14 cellular contexts compared by ENCODE assay signal in the genomic region with DNA sequence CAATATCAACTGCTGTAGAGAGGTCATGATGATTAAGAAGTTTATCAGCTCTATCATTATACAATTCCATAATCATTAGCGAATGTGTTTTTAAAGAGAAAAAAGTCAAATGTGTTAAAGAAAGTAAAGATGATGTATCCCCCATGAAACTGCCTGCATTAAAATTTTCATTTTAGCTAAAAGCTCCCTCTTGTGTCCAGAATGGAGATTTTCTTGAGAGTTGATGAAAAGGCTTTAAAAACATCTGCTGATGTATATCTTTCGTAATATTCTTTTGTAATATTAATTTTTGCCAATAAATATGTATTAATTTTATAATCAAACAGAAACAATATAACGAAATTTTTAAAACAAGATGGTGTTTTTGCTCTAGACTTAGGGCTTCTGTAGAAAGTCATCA. TPM values are rescaled to one million over a fixed set of nuclear protein-coding genes. Genes with fewer than 3 reads are reported as not detected.
DNase-seq lines count a peak whose midpoint lies in the region; ATAC-seq, FAIRE-seq and TF ChIP-seq lines count a peak whose summit lies in the region.
"Had no signal": no experiment of that assay in that cellular context is flagged by ENCODE, and none has a peak within 500 bp of the region (broad histone marks: within the 10 kb centered on the region; RNA-seq: fewer than 3 reads in every experiment).

No MANE protein-coding gene starts in this region.

- no peak overlapping the region for H3K4me3 ChIP-seq in tibial nerve
- H3K4me3 ChIP-seq: SJCRH30 had no signal

- no peak for ATAC-seq in GM18907 (IDR thresholded peaks at IDR 0.05; ENCODE audit: unreplicated experiment)

- H3K27ac Mint-ChIP-seq in glutamatergic neuron (ENCODE audit: unreplicated experiment) = no peak overlapping the region
- H3K27ac Mint-ChIP-seq: naive B cell had no signal

- H3K4me1 ChIP-seq in tibial nerve = peaks cover 0 to 3% (median 0%) of the 10 kb centered on the region in 4 donors
- H3K4me1 ChIP-seq: SJCRH30 had no signal

- H3K9me3 ChIP-seq in tibial nerve = no peaks in the 10 kb centered on the region
- H3K9me3 ChIP-seq: SJCRH30 had no signal

- H3K36me3 ChIP-seq in tibial nerve = no peaks in the 10 kb centered on the region
- H3K36me3 ChIP-seq: SJCRH30 had no signal

- TF ChIP-seq EP300 in tibial nerve (IDR thresholded peaks at IDR 0.05) = no peak

- H3K4me1 Mint-ChIP-seq in glutamatergic neuron (ENCODE audit: low read depth, unreplicated experiment) = no peaks in the 10 kb centered on the region

- no peak overlapping the region for H3K4me3 Mint-ChIP-seq in glutamatergic neuron (ENCODE audit: unreplicated experiment)

- DNase-seq in GM19239 (ENCODE audit: insufficient read length, low spot score) (no peak), RKO (ENCODE audit: low spot score) (peak; percentile 5), glutamatergic neuron (no peak), GM19240 (ENCODE audit: insufficient read length, low spot score) (no peak), tibial nerve (ENCODE audit: low spot score in 2 of 2) (no peak), midbrain (lab: John Stamatoyannopoulos, UW) (no peak)
- DNase-seq: activated CD4-positive, alpha-beta T cell treated with anti-CD3 and anti-CD28 coated beads, Interleukin-2, amount 50 U/mL, for 1 hour; activated naive CD4-positive, alpha-beta T cell treated with anti-CD3 and anti-CD28 coated beads, Interleukin-2, amount 50 U/mL, for 16 hours; effector CD8-positive, alpha-beta T cell; naive B cell; NCI-H2029 had no signal

- TF ChIP-seq POLR2A in tibial nerve (IDR thresholded peaks at IDR 0.05) = no peak

- H3K27me3 ChIP-seq in tibial nerve = peaks cover 0 to 8% of the 10 kb centered on the region in 2 donors
- H3K27me3 ChIP-seq: SJCRH30 had no signal

- TF ChIP-seq CTCF in C4-2B (conservative IDR thresholded peaks at IDR 0.05) = peak; percentile 50
- TF ChIP-seq CTCF in glutamatergic neuron (IDR thresholded peaks at IDR 0.05; ENCODE audit: partially characterized antibody, unreplicated experiment) = peak; percentile 15
- TF ChIP-seq CTCF in tibial nerve (IDR thresholded peaks at IDR 0.05) = peak in 1 of 5 experiments; percentile 21

- no peaks in the 10 kb centered on the region for H3K27me3 Mint-ChIP-seq in glutamatergic neuron (ENCODE audit: unreplicated experiment)
- H3K27me3 Mint-ChIP-seq: naive B cell had no signal

- H3K27ac ChIP-seq in C4-2B (no peak overlapping the region), tibial nerve (no peak overlapping the region)
- H3K27ac ChIP-seq: SJCRH30 had no signal

- no peaks in the 10 kb centered on the region for H3K9me3 Mint-ChIP-seq in glutamatergic neuron (ENCODE audit: unreplicated experiment)

- peak; percentile 92 for FAIRE-seq in GM19239 (lab: Jason Lieb, UNC)

- WGBS in tibial nerve, 2 donors = 61 to 78% methylated on average over 3 of the region's 3 CpGs

- H3K36me3 Mint-ChIP-seq in glutamatergic neuron (ENCODE audit: unreplicated experiment) = no peaks in the 10 kb centered on the region
- H3K36me3 Mint-ChIP-seq: naive B cell had no signal

RNA-seq across cellular contexts. Expression of a gene that starts 52.1 kb away (rescaled TPM):
- total RNA-seq in glutamatergic neuron (ENCODE audit: unreplicated experiment) = 0.66 TPM
- total RNA-seq in tibial nerve = not detected
